In genomic region chrX:134599173-134599914, GRCh38 we compare ENCODE assay signal across 13 cellular contexts. TPM values are rescaled to one million over a fixed set of nuclear protein-coding genes. Genes with fewer than 3 reads are reported as not detected.
DNase-seq lines count a peak whose midpoint lies in the region; ATAC-seq and TF ChIP-seq lines count a peak whose summit lies in the region.
"Had no signal": no experiment of that assay in that cellular context is flagged by ENCODE, and none has a peak within 500 bp of the region (broad histone marks: within the 10 kb centered on the region; RNA-seq: fewer than 3 reads in every experiment).

No MANE protein-coding gene starts in this region.

- H3K4me2 ChIP-seq in SK-N-SH (no peak overlapping the region), Karpas-422 (ENCODE audit: low read depth, low read length, poor library complexity, severe bottlenecking) (no peak overlapping the region)

- no peak for TF ChIP-seq CTCF in SK-N-SH (IDR thresholded peaks at IDR 0.05)
- no peak for TF ChIP-seq CTCF in chondrocyte (IDR thresholded peaks at IDR 0.05)

- no peaks in the 10 kb centered on the region for H3K36me3 ChIP-seq in SK-N-SH (replicated peaks in 1 of 2; ENCODE audit: control insufficient read depth in 1 of 2, insufficient read depth in 2 of 2, low read length in 1 of 2)
- no peaks in the 10 kb centered on the region for H3K36me3 ChIP-seq in Karpas-422 (ENCODE audit: insufficient read depth, low read length)
- H3K36me3 ChIP-seq: brain microvascular endothelial cell, thyroid gland had no signal

- H3K4me1 ChIP-seq in SK-N-SH (ENCODE audit: control insufficient read depth in 1 of 2, insufficient read depth in 2 of 2, low read depth in 1 of 2, low read length in 1 of 2): peaks cover 0 to 4% of the 10 kb centered on the region in 2 experiments; a peak in 1 of 4 replicates
- no peaks in the 10 kb centered on the region for H3K4me1 ChIP-seq in Karpas-422 (ENCODE audit: low read length)

- TF ChIP-seq EP300 in SK-N-SH (IDR thresholded peaks at IDR 0.05; ENCODE audit: borderline replicate concordance in 1 of 2, low read depth in 1 of 2, low read length in 1 of 2): no peak

- ATAC-seq in SK-N-SH treated with all-trans-retinoic acid at 6 μM for 48 hours (no peak), GM19035 (IDR thresholded peaks at IDR 0.05; ENCODE audit: unreplicated experiment) (no peak), GM18520 (IDR thresholded peaks at IDR 0.05; ENCODE audit: unreplicated experiment) (no peak)

- H3K36me3 Mint-ChIP-seq in chondrocyte (ENCODE audit: low read depth): no peaks in the 10 kb centered on the region

- peaks cover 11% of the 10 kb centered on the region for H3K27me3 Mint-ChIP-seq in chondrocyte (ENCODE audit: low read depth)

- 90% methylated on average over 5 of the region's 5 CpGs for WGBS in SK-N-SH (ENCODE audit: low lambda C conversion rate)

- peak overlapping the region; percentile 81 for H3K27ac Mint-ChIP-seq in chondrocyte (ENCODE audit: unreplicated experiment)

- H3K4me3 ChIP-seq in SK-N-SH (ENCODE audit: low read depth in 2 of 2, low read length in 1 of 2) (no peak overlapping the region), Karpas-422 (ENCODE audit: low read length) (no peak overlapping the region)
- H3K4me3 ChIP-seq: thyroid gland had no signal

- H3K79me2 ChIP-seq in SK-N-SH (ENCODE audit: insufficient read depth) (no peaks in the 10 kb centered on the region), Karpas-422 (ENCODE audit: low read length) (no peaks in the 10 kb centered on the region)

- H3K9ac ChIP-seq in SK-N-SH (no peak overlapping the region), Karpas-422 (ENCODE audit: low read length) (no peak overlapping the region)

- TF ChIP-seq RAD21 in SK-N-SH (IDR thresholded peaks at IDR 0.05; ENCODE audit: low read length): no peak

- DNase-seq in SK-N-SH: no peak
- peak; percentile 18 for DNase-seq in KBM-7
- DNase-seq in chondrocyte (ENCODE audit: low spot score): no peak
- DNase-seq in stimulated activated CD4-positive, alpha-beta T cell treated with anti-CD3 and anti-CD28 coated beads, Interleukin-2, amount 100 ng/mL, for 48 hours: peak; percentile 2 to 26
- no peak for DNase-seq in Karpas-422
- DNase-seq: brain microvascular endothelial cell; GDM1; glutamatergic neuron; NK-92 treated with Interleukin-12 subunit alpha and Interleukin-12 subunit beta, amount 100 ng/mL, for 24 hours; thyroid gland had no signal

- no peaks in the 10 kb centered on the region for H3K27me3 ChIP-seq in SK-N-SH (ENCODE audit: insufficient read depth)
- no peaks in the 10 kb centered on the region; the same call in 1 of the 2 replicates for H3K27me3 ChIP-seq in Karpas-422 (ENCODE audit: low read length)
- H3K27me3 ChIP-seq: brain microvascular endothelial cell, thyroid gland had no signal

- H3K4me3 Mint-ChIP-seq in chondrocyte (ENCODE audit: unreplicated experiment): no peak overlapping the region

- CTCF ChIA-PET in SK-N-SH (lab: Yijun Ruan, JAX): no interaction called here

- POLR2A ChIA-PET in SK-N-SH (lab: Yijun Ruan, JAX): no interaction called here

- no peaks in the 10 kb centered on the region for H3K9me3 ChIP-seq in SK-N-SH
- H3K9me3 ChIP-seq in Karpas-422 (ENCODE audit: low read length): no peaks in the 10 kb centered on the region
- H3K9me3 ChIP-seq: thyroid gland had no signal

- H3K27ac ChIP-seq in SK-N-SH (ENCODE audit: low read depth in 2 of 2, low read length in 1 of 2): no peak overlapping the region
- H3K27ac ChIP-seq in Karpas-422 (ENCODE audit: low read length): no peak overlapping the region
- H3K27ac ChIP-seq: brain microvascular endothelial cell, thyroid gland had no signal

- peaks cover 10% of the 10 kb centered on the region for H3F3A ChIP-seq in SK-N-SH (replicated peaks; ENCODE audit: insufficient read depth)

- H4K20me1 ChIP-seq in SK-N-SH (ENCODE audit: insufficient read depth): no peaks in the 10 kb centered on the region
- no peaks in the 10 kb centered on the region for H4K20me1 ChIP-seq in Karpas-422 (ENCODE audit: insufficient read depth, low read depth, low read length)

- H3K9me3 Mint-ChIP-seq in chondrocyte (ENCODE audit: low read depth): peaks cover 6% of the 10 kb centered on the region

- H3K9me2 ChIP-seq in SK-N-SH (no peaks in the 10 kb centered on the region), Karpas-422 (replicated peaks; ENCODE audit: insufficient read depth, low read length) (no peaks in the 10 kb centered on the region)

- in situ Hi-C loops in KBM-7 (cut with MboI; ENCODE audit: low pct_unique_long_range_greater_than_20kb, low sequenced_read_pairs): no loop called here

- H2AFZ ChIP-seq in SK-N-SH (ENCODE audit: low read depth) (peak overlapping the region; percentile 59; the same call in 1 of the 2 replicates), Karpas-422 (ENCODE audit: low read length) (no peak overlapping the region)

- H3K4me1 Mint-ChIP-seq in chondrocyte (ENCODE audit: low read depth): peaks cover 28% of the 10 kb centered on the region

TF ChIP-seq in SK-N-SH, 30 proteins besides CTCF, POLR2A, EP300 and RAD21:
- TF ChIP-seq MAX (IDR thresholded peaks at IDR 0.05; ENCODE audit: low read depth) (no peak), YY1 (IDR thresholded peaks at IDR 0.05; ENCODE audit: low read depth) (peak; percentile 32; the same call in 1 of the 2 replicates)

TF ChIP-seq in SK-N-SH treated with all-trans-retinoic acid at 6 μM for 48 hours, 23 proteins besides CTCF, POLR2A, EP300 and RAD21 (continues in another document):
- TF ChIP-seq SNAI2 (CRISPR knock-in tag; IDR thresholded peaks at IDR 0.05): no peak
- TF ChIP-seq CSDC2 (CRISPR knock-in tag; IDR thresholded peaks at IDR 0.05): no peak
- TF ChIP-seq ZNF565 (CRISPR knock-in tag; conservative IDR thresholded peaks at IDR 0.05; ENCODE audit: low read depth): no peak
- TF ChIP-seq BACH2 (CRISPR knock-in tag; IDR thresholded peaks at IDR 0.05; ENCODE audit: borderline replicate concordance): no peak
- no peak for TF ChIP-seq RARB (CRISPR knock-in tag; IDR thresholded peaks at IDR 0.05)
- TF ChIP-seq ESRRG (CRISPR knock-in tag; IDR thresholded peaks at IDR 0.05): no peak
- no peak for TF ChIP-seq ZNF70 (CRISPR knock-in tag; IDR thresholded peaks at IDR 0.05)
- no peak for TF ChIP-seq OSR1 (CRISPR knock-in tag; IDR thresholded peaks at IDR 0.05)
- no peak for TF ChIP-seq ZFP3 (CRISPR knock-in tag; IDR thresholded peaks at IDR 0.05)
- TF ChIP-seq POU6F1 (CRISPR knock-in tag; IDR thresholded peaks at IDR 0.05; ENCODE audit: borderline replicate concordance, low read depth): no peak
- TF ChIP-seq ZFP30 (CRISPR knock-in tag; IDR thresholded peaks at IDR 0.05): no peak
- TF ChIP-seq ZC3H10 (CRISPR knock-in tag; IDR thresholded peaks at IDR 0.05): no peak
- TF ChIP-seq PPARA (CRISPR knock-in tag; IDR thresholded peaks at IDR 0.05; ENCODE audit: borderline replicate concordance): no peak
- TF ChIP-seq TSHZ2 (CRISPR knock-in tag; IDR thresholded peaks at IDR 0.05): no peak
- TF ChIP-seq GLIS3 (CRISPR knock-in tag; IDR thresholded peaks at IDR 0.05): no peak

RNA-seq across cellular contexts. Expression of gene PLAC1, which starts 58.9 kb away (rescaled TPM):
- 50.9 and 72.3 TPM in 2 replicates for polyA plus RNA-seq in SK-N-SH (2012; rRNA removed)
- 43.2 and 53.1 TPM in 2 replicates for polyA plus RNA-seq in SK-N-SH (2012; cell fraction: cytosol; rRNA removed)
- polyA plus RNA-seq in SK-N-SH (2012; cell fraction: nucleus; rRNA removed): 19.3 and 28.0 TPM in 2 replicates
- not detected in 3 replicates for total RNA-seq in chondrocyte
- not detected in 2 replicates for total RNA-seq in Karpas-422 (2014; rRNA removed; shearing (Covaris generic); ENCODE audit: low replicate concordance)
- total RNA-seq: thyroid gland had no signal

Comparison
In these comparisons a context has a peak if more than half of its experiments do, and no peak if none do; other contexts are left out.
1. DNase-seq: peak in KBM-7 (single experiment) and stimulated activated CD4-positive, alpha-beta T cell treated with anti-CD3 and anti-CD28 coated beads, Interleukin-2, amount 100 ng/mL, for 48 hours (2 of 2); none in SK-N-SH (single experiment), chondrocyte (single experiment) and Karpas-422 (single experiment).